16 cellular contexts compared by ENCODE assay signal in the genomic region with DNA sequence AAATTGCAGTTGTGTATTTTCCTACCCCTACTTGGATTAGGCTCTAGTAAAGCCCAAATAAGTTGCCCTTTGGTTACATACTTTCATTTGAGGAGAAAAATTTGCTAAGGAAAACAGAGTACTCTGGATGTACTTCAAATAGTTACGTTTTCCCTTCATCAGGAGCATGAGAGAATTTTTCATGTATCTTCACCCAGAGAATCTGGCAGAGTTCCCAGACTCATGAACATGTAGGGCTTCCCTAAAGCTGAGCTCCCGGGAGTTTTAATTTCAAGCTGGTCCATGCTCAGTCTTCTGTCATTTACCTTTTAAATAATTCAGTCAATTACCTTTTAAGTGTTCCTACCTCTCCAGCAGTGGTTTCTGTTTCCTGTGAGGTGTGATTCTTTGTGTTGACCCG.
DNase-seq lines count a peak whose midpoint lies in the region; ATAC-seq and TF ChIP-seq lines count a peak whose summit lies in the region.
"Had no signal": no experiment of that assay in that cellular context is flagged by ENCODE, and none has a peak within 500 bp of the region (broad histone marks: within the 10 kb centered on the region; RNA-seq: fewer than 3 reads in every experiment).

No MANE protein-coding gene starts in this region.

- no peak overlapping the region for H2AK5ac ChIP-seq in mesendoderm (ENCODE audit: low read length)

- no peaks in the 10 kb centered on the region for H3K79me1 ChIP-seq in mesendoderm (ENCODE audit: low read length)

- H3K36me3 ChIP-seq in mesendoderm (ENCODE audit: control insufficient read depth, insufficient read depth, low read length): no peaks in the 10 kb centered on the region
- H3K36me3 ChIP-seq: uterus had no signal

- no peak for TF ChIP-seq CTCF in retinal pigment epithelial cell (conservative IDR thresholded peaks at IDR 0.05; ENCODE audit: low read depth, low read length)

- no peak overlapping the region for H3K4me2 ChIP-seq in mesendoderm (ENCODE audit: low read length)

- ATAC-seq in GM18907 (IDR thresholded peaks at IDR 0.05; ENCODE audit: unreplicated experiment): no peak
- ATAC-seq: SK-N-SH treated with all-trans-retinoic acid at 6 μM for 48 hours had no signal

- no peak overlapping the region for H2BK15ac ChIP-seq in mesendoderm (replicated peaks; ENCODE audit: low read depth)

- no peak overlapping the region for H3K9ac ChIP-seq in mesendoderm (ENCODE audit: low read length)

- no peak overlapping the region for H3K56ac ChIP-seq in mesendoderm (ENCODE audit: low read length)

- H3K4me1 ChIP-seq in mesendoderm (ENCODE audit: control insufficient read depth, low read depth, low read length): no peaks in the 10 kb centered on the region
- H3K4me1 ChIP-seq: uterus had no signal

- H3K4me3 ChIP-seq in retinal pigment epithelial cell (ENCODE audit: low read length) (no peak overlapping the region), mesendoderm (ENCODE audit: low read length) (no peak overlapping the region)
- H3K4me3 ChIP-seq: uterus had no signal

- DNase-seq in HS-27A (ENCODE audit: low read depth) (peak; percentile 15), NCI-H2171 (lab: John Stamatoyannopoulos, UW) (peak; percentile 38), astrocyte of the hippocampus (ENCODE audit: low read depth, low spot score) (peak; percentile 70), retinal pigment epithelial cell (ENCODE audit: low read depth) (peak; percentile 36), mesendoderm (no peak), T1000 (lab: John Stamatoyannopoulos, UW) (no peak)
- DNase-seq: activated CD8-positive, alpha-beta memory T cell treated with anti-CD3 and anti-CD28 coated beads for 24 hours; activated effector memory CD4-positive, alpha-beta T cell treated with Interleukin-2 at 50 U/mL for 16 hours; CD4-positive, alpha-beta T cell; effector memory CD4-positive, alpha-beta T cell; kidney; NCI-H146; stimulated activated CD4-positive, alpha-beta T cell treated with anti-CD3 and anti-CD28 coated beads, Interleukin-2, amount 100 ng/mL, for 24 hours; uterus had no signal

- H2BK120ac ChIP-seq in mesendoderm (ENCODE audit: low read depth, low read length): no peak overlapping the region

- no peak overlapping the region for H4K5ac ChIP-seq in mesendoderm (ENCODE audit: low read length)

- WGBS in mesendoderm (ENCODE audit: extremely low coverage, insufficient coverage, low lambda C conversion rate): no CpG with 5 or more reads among the region's 3 CpGs

- H3K27ac ChIP-seq in mesendoderm (ENCODE audit: low read depth, low read length): no peak overlapping the region
- H3K27ac ChIP-seq: uterus had no signal

- no peak overlapping the region for H2BK5ac ChIP-seq in mesendoderm (ENCODE audit: low read length)

- H4K8ac ChIP-seq in mesendoderm (ENCODE audit: low read depth, low read length): no peak overlapping the region

- no peak overlapping the region for H3K4ac ChIP-seq in mesendoderm (ENCODE audit: low read depth, low read length)

- no peaks in the 10 kb centered on the region for H3K79me2 ChIP-seq in mesendoderm (ENCODE audit: control insufficient read depth, insufficient read depth, low read length)

- H3K27me3 ChIP-seq in mesendoderm (ENCODE audit: insufficient read depth, low read length, poor library complexity): no peaks in the 10 kb centered on the region
- H3K27me3 ChIP-seq: uterus had no signal

- no peak overlapping the region for H3K23ac ChIP-seq in mesendoderm (ENCODE audit: low read length)

- no peak overlapping the region for H3K18ac ChIP-seq in mesendoderm (ENCODE audit: low read length)

Comparison
In these comparisons a context has a peak if more than half of its experiments do, and no peak if none do; other contexts are left out.
1. DNase-seq: peak in HS-27A (single experiment), NCI-H2171 (single experiment), astrocyte of the hippocampus (single experiment) and retinal pigment epithelial cell (single experiment); none in mesendoderm (single experiment) and T1000 (single experiment).